22 cellular contexts compared by ENCODE assay signal in genomic region chr10:131968949-131969348, GRCh38. TPM values are rescaled to one million over a fixed set of nuclear protein-coding genes. Genes with fewer than 3 reads are reported as not detected.
A peak's percentile ranks its signal among the peaks of the same experiment; 100 is the strongest.
DNase-seq lines count a peak whose midpoint lies in the region; ATAC-seq, FAIRE-seq and TF ChIP-seq lines count a peak whose summit lies in the region.
"Had no signal": no experiment of that assay in that cellular context is flagged by ENCODE, and none has a peak within 500 bp of the region (broad histone marks: within the 10 kb centered on the region; RNA-seq: fewer than 3 reads in every experiment).

No MANE protein-coding gene starts in this region.

- H3K36me3 Mint-ChIP-seq in activated CD4-positive, alpha-beta T cell treated with anti-CD3 and anti-CD28 coated beads, Interleukin-2, amount 10 ng/mL, durations not matched to agents 7 days and 5 days (ENCODE audit: low read depth): peaks cover 63% of the 10 kb centered on the region
- peaks cover 33% of the 10 kb centered on the region for H3K36me3 Mint-ChIP-seq in memory B cell
- H3K36me3 Mint-ChIP-seq in stimulated activated effector memory CD8-positive, alpha-beta T cell treated with anti-CD3 and anti-CD28 coated beads, Interleukin-12 subunit alpha, Interleukin-12 subunit beta, amount 100 ng/mL, for 72 hours: peaks cover 98% of the 10 kb centered on the region

- peak overlapping the region; percentile 66 for H3K27ac Mint-ChIP-seq in activated CD4-positive, alpha-beta T cell treated with anti-CD3 and anti-CD28 coated beads, Interleukin-2, amount 10 ng/mL, durations not matched to agents 7 days and 5 days
- H3K27ac Mint-ChIP-seq in stimulated activated naive CD8-positive, alpha-beta T cell treated with anti-CD3 and anti-CD28 coated beads, Interleukin-15, amount 100 ng/mL, for 72 hours: peak overlapping the region; percentile 34 to 40
- peak overlapping the region; percentile 31 for H3K27ac Mint-ChIP-seq in memory B cell
- H3K27ac Mint-ChIP-seq in stimulated activated effector memory CD8-positive, alpha-beta T cell treated with anti-CD3 and anti-CD28 coated beads, Interleukin-12 subunit alpha, Interleukin-12 subunit beta, amount 100 ng/mL, for 72 hours: peak overlapping the region; percentile 74

- no peaks in the 10 kb centered on the region for H3K9me3 Mint-ChIP-seq in activated CD4-positive, alpha-beta T cell treated with anti-CD3 and anti-CD28 coated beads, Interleukin-2, amount 10 ng/mL, durations not matched to agents 7 days and 5 days
- no peaks in the 10 kb centered on the region for H3K9me3 Mint-ChIP-seq in stimulated activated naive CD8-positive, alpha-beta T cell treated with anti-CD3 and anti-CD28 coated beads, Interleukin-15, amount 100 ng/mL, for 72 hours
- no peaks in the 10 kb centered on the region for H3K9me3 Mint-ChIP-seq in memory B cell
- H3K9me3 Mint-ChIP-seq in stimulated activated effector memory CD8-positive, alpha-beta T cell treated with anti-CD3 and anti-CD28 coated beads, Interleukin-12 subunit alpha, Interleukin-12 subunit beta, amount 100 ng/mL, for 72 hours: no peaks in the 10 kb centered on the region
- H3K9me3 Mint-ChIP-seq: CD4-positive, CD25-positive, alpha-beta regulatory T cell had no signal

- CTCF ChIA-PET in activated CD4-positive, alpha-beta T cell treated with anti-CD3 and anti-CD28 coated beads, Interleukin-2, amount 10 ng/mL, durations not matched to agents 7 days and 5 days (lab: Charles Lee): interaction anchor here (1.5 kb wide), 1 partner anchor 12 kb away, joined by 5 read pairs; the partner anchor contains the start of gene BNIP3

- no peak for ATAC-seq in stimulated activated naive CD8-positive, alpha-beta T cell treated with anti-CD3 and anti-CD28 coated beads, Interleukin-15, amount 100 ng/mL, for 72 hours
- no peak for ATAC-seq in stimulated activated naive CD8-positive, alpha-beta T cell treated with anti-CD3 and anti-CD28 coated beads, Interleukin-15, Interleukin-2, amounts not matched to agents 100 U/mL and 50 U/mL, for 24 hours
- ATAC-seq in memory B cell (ENCODE audit: low read depth): no peak
- no peak for ATAC-seq in stimulated activated effector memory CD8-positive, alpha-beta T cell treated with anti-CD3 and anti-CD28 coated beads, Interleukin-12 subunit alpha, Interleukin-12 subunit beta, amount 100 ng/mL, for 72 hours

- no peaks in the 10 kb centered on the region for H3K27me3 Mint-ChIP-seq in activated CD4-positive, alpha-beta T cell treated with anti-CD3 and anti-CD28 coated beads, Interleukin-2, amount 10 ng/mL, durations not matched to agents 7 days and 5 days
- H3K27me3 Mint-ChIP-seq in stimulated activated naive CD8-positive, alpha-beta T cell treated with anti-CD3 and anti-CD28 coated beads, Interleukin-15, amount 100 ng/mL, for 72 hours: no peaks in the 10 kb centered on the region
- no peaks in the 10 kb centered on the region for H3K27me3 Mint-ChIP-seq in memory B cell
- H3K27me3 Mint-ChIP-seq: CD4-positive, CD25-positive, alpha-beta regulatory T cell; IgD-negative memory B cell had no signal

- H3K4me1 Mint-ChIP-seq in activated CD4-positive, alpha-beta T cell treated with anti-CD3 and anti-CD28 coated beads, Interleukin-2, amount 10 ng/mL, durations not matched to agents 7 days and 5 days: peaks cover 55% of the 10 kb centered on the region
- peaks cover 54% of the 10 kb centered on the region for H3K4me1 Mint-ChIP-seq in stimulated activated naive CD8-positive, alpha-beta T cell treated with anti-CD3 and anti-CD28 coated beads, Interleukin-15, amount 100 ng/mL, for 72 hours
- peaks cover 8% of the 10 kb centered on the region for H3K4me1 Mint-ChIP-seq in memory B cell
- H3K4me1 Mint-ChIP-seq in stimulated activated effector memory CD8-positive, alpha-beta T cell treated with anti-CD3 and anti-CD28 coated beads, Interleukin-12 subunit alpha, Interleukin-12 subunit beta, amount 100 ng/mL, for 72 hours: peaks cover 46% of the 10 kb centered on the region

- no peak overlapping the region for H3K4me3 Mint-ChIP-seq in activated CD4-positive, alpha-beta T cell treated with anti-CD3 and anti-CD28 coated beads, Interleukin-2, amount 10 ng/mL, durations not matched to agents 7 days and 5 days
- no peak overlapping the region for H3K4me3 Mint-ChIP-seq in stimulated activated naive CD8-positive, alpha-beta T cell treated with anti-CD3 and anti-CD28 coated beads, Interleukin-15, amount 100 ng/mL, for 72 hours
- no peak overlapping the region for H3K4me3 Mint-ChIP-seq in memory B cell
- no peak overlapping the region for H3K4me3 Mint-ChIP-seq in stimulated activated effector memory CD8-positive, alpha-beta T cell treated with anti-CD3 and anti-CD28 coated beads, Interleukin-12 subunit alpha, Interleukin-12 subunit beta, amount 100 ng/mL, for 72 hours
- H3K4me3 Mint-ChIP-seq: CD4-positive, CD25-positive, alpha-beta regulatory T cell; IgD-negative memory B cell had no signal

- DNase-seq in activated CD4-positive, alpha-beta T cell treated with anti-CD3 and anti-CD28 coated beads, Interleukin-2, amount 10 ng/mL, durations not matched to agents 7 days and 5 days: no peak
- DNase-seq in activated CD4-positive, alpha-beta T cell treated with anti-CD3 and anti-CD28 coated beads, Interleukin-2, amount 50 U/mL, for 48 hours: no peak
- no peak for DNase-seq in stimulated activated naive CD8-positive, alpha-beta T cell treated with anti-CD3 and anti-CD28 coated beads, Interleukin-15, amount 100 ng/mL, for 72 hours
- no peak for DNase-seq in stimulated activated naive CD8-positive, alpha-beta T cell treated with anti-CD3 and anti-CD28 coated beads, Interleukin-15, Interleukin-2, amounts not matched to agents 100 U/mL and 50 U/mL, for 24 hours
- no peak for DNase-seq in memory B cell (ENCODE audit: low spot score in 2 of 2)
- DNase-seq in stimulated activated effector memory CD8-positive, alpha-beta T cell treated with anti-CD3 and anti-CD28 coated beads, Interleukin-12 subunit alpha, Interleukin-12 subunit beta, amount 100 ng/mL, for 72 hours (ENCODE audit: low spot score in 2 of 2): no peak
- DNase-seq in KG1 (lab: John Stamatoyannopoulos, UW): no peak
- no peak for DNase-seq in H54 (ENCODE audit: insufficient read length, low spot score)
- DNase-seq: CD4-positive, CD25-positive, alpha-beta regulatory T cell; GF-D8; GM23248; HCEC 1CT; Kasumi-1; MG63; NCI-H1048; NCI-H1436; NCI-H1930; NCI-H226; NCI-H524 treated with DMSO at 0.1 percent for 48 hours; RPMI8226 had no signal

- TF ChIP-seq POLR2A in H54 (IDR thresholded peaks at IDR 0.05; ENCODE audit: low read depth, low read length): no peak

- POLR2A ChIA-PET in activated CD4-positive, alpha-beta T cell treated with anti-CD3 and anti-CD28 coated beads, Interleukin-2, amount 10 ng/mL, durations not matched to agents 7 days and 5 days (lab: Charles Lee): no interaction called here

- FAIRE-seq in H54 (lab: Jason Lieb, UNC): no peak
- FAIRE-seq: HTR-8/SVneo had no signal

RNA-seq across cellular contexts. Expression of gene BNIP3, which starts 12.8 kb away (rescaled TPM):
- total RNA-seq in activated CD4-positive, alpha-beta T cell treated with anti-CD3 and anti-CD28 coated beads, Interleukin-2, amount 10 ng/mL, durations not matched to agents 7 days and 5 days: 10 to 100 TPM; 59.0 to 62.2 TPM
